1 cellular context compared by ENCODE assay signal in genomic region chr3:196055683-196056270, GRCh38.
TF ChIP-seq lines count a peak whose summit lies in the region.

No MANE protein-coding gene starts in this region.

TF ChIP-seq in K562, 482 proteins besides CTCF, POLR2A, EP300 and RAD21 (continued from another document and continues in another):
- no peak for TF ChIP-seq ZBTB34 (CRISPR knock-in tag; IDR thresholded peaks at IDR 0.05)
- no peak for TF ChIP-seq ZBTB43 (CRISPR knock-in tag; IDR thresholded peaks at IDR 0.05)
- TF ChIP-seq HNRNPK (IDR thresholded peaks at IDR 0.05; ENCODE audit: low read depth, low read length, poor library complexity, severe bottlenecking): no peak
- no peak for TF ChIP-seq ZNF146 (CRISPR knock-in tag; IDR thresholded peaks at IDR 0.05; ENCODE audit: unreplicated experiment)
- no peak for TF ChIP-seq RNF219 (CRISPR knock-in tag; IDR thresholded peaks at IDR 0.05)
- TF ChIP-seq WHSC1 (IDR thresholded peaks at IDR 0.05; ENCODE audit: low read length): no peak
- no peak; the same call in 1 of the 2 replicates for TF ChIP-seq ZBED1 (IDR thresholded peaks at IDR 0.05)
- no peak for TF ChIP-seq ZNF384 (IDR thresholded peaks at IDR 0.05; ENCODE audit: low read depth, low read length)
- TF ChIP-seq MGA (IDR thresholded peaks at IDR 0.05): no peak
- TF ChIP-seq NEUROD1 (IDR thresholded peaks at IDR 0.05; ENCODE audit: borderline replicate concordance, low read depth, low read length, partially characterized antibody): no peak
- no peak for TF ChIP-seq EWSR1 (IDR thresholded peaks at IDR 0.05; ENCODE audit: borderline replicate concordance, low read depth, partially characterized antibody)
- TF ChIP-seq CREB1 (IDR thresholded peaks at IDR 0.05): peak; percentile 74
- peak; percentile 88 for TF ChIP-seq CREB1 (CRISPR knock-in tag; IDR thresholded peaks at IDR 0.05)
- no peak for TF ChIP-seq CREB3 (tag; conservative IDR thresholded peaks at IDR 0.05; ENCODE audit: low read depth)
- TF ChIP-seq XRCC3 (IDR thresholded peaks at IDR 0.05): no peak
- TF ChIP-seq SREBF2 (CRISPR knock-in tag; IDR thresholded peaks at IDR 0.05): no peak
- no peak for TF ChIP-seq FOXK1 (CRISPR knock-in tag; IDR thresholded peaks at IDR 0.05; ENCODE audit: borderline replicate concordance)
- TF ChIP-seq ZNF121 (CRISPR knock-in tag; conservative IDR thresholded peaks at IDR 0.05): no peak
- TF ChIP-seq ZBTB26 (CRISPR knock-in tag; IDR thresholded peaks at IDR 0.05): no peak
- peak; percentile 51; the same call in 1 of the 2 replicates for TF ChIP-seq GABPB1 (CRISPR knock-in tag; IDR thresholded peaks at IDR 0.05)
- TF ChIP-seq CHD2 (IDR thresholded peaks at IDR 0.05; ENCODE audit: low read depth, low read length): no peak; the same call in 1 of the 2 replicates
- TF ChIP-seq TBP (optimal IDR thresholded peaks at IDR 0.05; ENCODE audit: low read depth, low read length): no peak
- TF ChIP-seq MNT (conservative IDR thresholded peaks at IDR 0.05): no peak
- TF ChIP-seq RBM25 (IDR thresholded peaks at IDR 0.05; ENCODE audit: low read depth, low read length, severe bottlenecking): no peak
- TF ChIP-seq BRF1 (IDR thresholded peaks at IDR 0.05; ENCODE audit: borderline replicate concordance, extremely low read depth, insufficient read length): no peak
- no peak for TF ChIP-seq SNIP1 (IDR thresholded peaks at IDR 0.05; ENCODE audit: low read depth)
- TF ChIP-seq LCOR (CRISPR knock-in tag; IDR thresholded peaks at IDR 0.05): no peak
- TF ChIP-seq CC2D1A (IDR thresholded peaks at IDR 0.05): no peak
- TF ChIP-seq NFATC3 (IDR thresholded peaks at IDR 0.05): no peak
- TF ChIP-seq SNRNP70 (optimal IDR thresholded peaks at IDR 0.05; ENCODE audit: low read depth, low read length): no peak
- TF ChIP-seq NR2C2 (CRISPR knock-in tag; IDR thresholded peaks at IDR 0.05): no peak
- peak; percentile 85; the same call in 1 of the 2 replicates for TF ChIP-seq NR2C2 (tag; IDR thresholded peaks at IDR 0.05)
- TF ChIP-seq ZBTB49 (CRISPR knock-in tag; IDR thresholded peaks at IDR 0.05; ENCODE audit: borderline replicate concordance): no peak
- no peak for TF ChIP-seq MEF2D (tag; conservative IDR thresholded peaks at IDR 0.05; ENCODE audit: low read depth)
- no peak for TF ChIP-seq SRSF9 (IDR thresholded peaks at IDR 0.05; ENCODE audit: borderline replicate concordance, low read depth, low read length)
